8 cellular contexts compared by ENCODE assay signal in the genomic region with DNA sequence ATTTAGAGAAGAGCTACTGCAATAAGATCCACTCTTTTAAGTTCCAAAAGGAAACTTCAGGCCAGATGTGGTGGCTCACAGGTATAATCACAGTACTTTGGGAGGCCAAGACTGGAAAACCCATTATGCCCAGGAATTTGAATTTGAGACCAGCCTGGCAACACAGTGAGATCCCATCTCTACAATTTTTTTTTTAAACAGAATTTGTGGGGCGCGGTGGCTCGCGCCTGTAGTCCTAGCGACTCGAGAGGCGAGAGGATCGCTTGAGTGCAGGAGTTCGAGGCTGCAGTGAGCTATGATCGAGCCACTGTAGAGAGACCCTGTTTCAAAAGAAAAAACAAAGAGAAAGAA. TPM values are rescaled to one million over a fixed set of nuclear protein-coding genes. Genes with fewer than 3 reads are reported as not detected.
DNase-seq lines count a peak whose midpoint lies in the region; ATAC-seq and TF ChIP-seq lines count a peak whose summit lies in the region.

No MANE protein-coding gene starts in this region.

- H3K36me3 ChIP-seq in BJ (ENCODE audit: control insufficient read depth, insufficient read depth, low read length): no peaks in the 10 kb centered on the region; the same call in 1 of the 2 replicates

- no peak for ATAC-seq in natural killer cell treated with Interleukin-12 subunit alpha and Interleukin-12 subunit beta and Interleukin-15 and Interleukin-18, amount 100 ng/mL, for 72 hours

- H3K36me3 Mint-ChIP-seq in natural killer cell treated with Interleukin-12 subunit alpha and Interleukin-12 subunit beta and Interleukin-15 and Interleukin-18, amount 100 ng/mL, for 72 hours: no peaks in the 10 kb centered on the region

- peak overlapping the region; percentile 100 for H3K4me3 Mint-ChIP-seq in natural killer cell treated with Interleukin-12 subunit alpha and Interleukin-12 subunit beta and Interleukin-15 and Interleukin-18, amount 100 ng/mL, for 72 hours

- POLR2A ChIA-PET in BJ (lab: Charles Lee): no interaction called here

- TF ChIP-seq POLR2A in NB4 (IDR thresholded peaks at IDR 0.05; ENCODE audit: extremely low read depth, insufficient read length): no peak

- no peaks in the 10 kb centered on the region for H3K27me3 ChIP-seq in BJ (ENCODE audit: control insufficient read depth, insufficient read depth, low read length)
- H3K27me3 ChIP-seq in dorsolateral prefrontal cortex: peaks cover 0 to 2% (median 0%) of the 10 kb centered on the region in 45 donors

- H3K4me3 ChIP-seq in BJ (ENCODE audit: low read depth, low read length) (peak overlapping the region; percentile 70), NB4 (ENCODE audit: low read depth, low read length) (peak overlapping the region; percentile 75), dorsolateral prefrontal cortex (peak overlapping the region; percentile 52 to 99 (median 93))

- DNase-seq in BJ (ENCODE audit: low read depth) (no peak), NB4 (ENCODE audit: low read depth) (no peak), dorsolateral prefrontal cortex (no peak), kidney tubule cell (ENCODE audit: low spot score) (no peak), NOMO-1 treated with dmso at 0.1 percent for 144 hours (lab: John Stamatoyannopoulos, UW; ENCODE audit: unreplicated experiment) (no peak), NCI-H345 treated with DMSO at 0.1 percent for 48 hours (lab: John Stamatoyannopoulos, UW; ENCODE audit: unreplicated experiment) (no peak), NCI-H2196 treated with DMSO at 0.1 percent for 48 hours (lab: John Stamatoyannopoulos, UW; ENCODE audit: unreplicated experiment) (no peak)
- no peak for DNase-seq in natural killer cell treated with Interleukin-12 subunit alpha and Interleukin-12 subunit beta and Interleukin-15 and Interleukin-18, amount 100 ng/mL, for 72 hours (ENCODE audit: low spot score)

- intact Hi-C loops in dorsolateral prefrontal cortex (cut with DNase I): loop anchor here in 1 of 2 donors (10.0 kb wide), 1 partner anchor 53 kb away; no protein-coding TSS in a partner anchor

- CTCF ChIA-PET in BJ (lab: Yijun Ruan, JAX): interaction anchor here (1.7 to 2.1 kb wide), 2 partner anchors 16 to 18 kb away, joined by 8 to 11 read pairs; no protein-coding TSS in a partner anchor

- H3K27me3 Mint-ChIP-seq in natural killer cell treated with Interleukin-12 subunit alpha and Interleukin-12 subunit beta and Interleukin-15 and Interleukin-18, amount 100 ng/mL, for 72 hours: no peaks in the 10 kb centered on the region

- peak overlapping the region in 20 of 59 donors; percentile 29 to 91 (median 78) for H3K27ac ChIP-seq in dorsolateral prefrontal cortex

- H3K27ac Mint-ChIP-seq in natural killer cell treated with Interleukin-12 subunit alpha and Interleukin-12 subunit beta and Interleukin-15 and Interleukin-18, amount 100 ng/mL, for 72 hours: peak overlapping the region; percentile 87 to 95

- H3K9me3 Mint-ChIP-seq in natural killer cell treated with Interleukin-12 subunit alpha and Interleukin-12 subunit beta and Interleukin-15 and Interleukin-18, amount 100 ng/mL, for 72 hours: no peaks in the 10 kb centered on the region

- peaks cover 26 to 28% of the 10 kb centered on the region in 2 donors for H3K4me1 Mint-ChIP-seq in natural killer cell treated with Interleukin-12 subunit alpha and Interleukin-12 subunit beta and Interleukin-15 and Interleukin-18, amount 100 ng/mL, for 72 hours (ENCODE audit: low read depth in 2 of 2)

- no peak for TF ChIP-seq CTCF in BJ (IDR thresholded peaks at IDR 0.05; ENCODE audit: insufficient read depth, low read depth, low read length)
- no peak for TF ChIP-seq CTCF in NB4 (IDR thresholded peaks at IDR 0.05; ENCODE audit: low read depth, low read length)
- no peak for TF ChIP-seq CTCF in dorsolateral prefrontal cortex (IDR thresholded peaks at IDR 0.05 in 54 of 56, conservative IDR thresholded peaks at IDR 0.05 in 2 of 56; ENCODE audit: low read depth in 1 of 56, partially characterized antibody in 56 of 56)

RNA-seq across cellular contexts. Expression of a gene that starts 0.8 kb away (rescaled TPM):
- 22.5 and 31.2 TPM in 2 replicates for polyA plus RNA-seq in BJ (2011; rRNA removed)
- polyA minus RNA-seq in BJ (2011; rRNA and poly(A)+ RNA removed): 21.3 and 32.3 TPM in 2 replicates
- total RNA-seq in dorsolateral prefrontal cortex: 10 to 100 TPM; 22.6 to 48.1 (median 35.2) TPM
- total RNA-seq in natural killer cell treated with Interleukin-12 subunit alpha and Interleukin-12 subunit beta and Interleukin-15 and Interleukin-18, amount 100 ng/mL, for 72 hours: 10 to 100 TPM; 21.9 to 28.2 TPM

RNA-seq across cellular contexts. Expression of a gene that starts 58.1 kb away (rescaled TPM):
- 19.0 and 26.4 TPM in 2 replicates for polyA plus RNA-seq in BJ (2011; rRNA removed)
- polyA minus RNA-seq in BJ (2011; rRNA and poly(A)+ RNA removed): 18.8 and 20.7 TPM in 2 replicates
- 100 to 1,000 TPM in 19 of 120 experiments, 10 to 100 TPM in 101; 46.0 to 124 (median 85.7) TPM for total RNA-seq in dorsolateral prefrontal cortex
- 10 to 100 TPM; 61.0 to 97.3 TPM for total RNA-seq in natural killer cell treated with Interleukin-12 subunit alpha and Interleukin-12 subunit beta and Interleukin-15 and Interleukin-18, amount 100 ng/mL, for 72 hours
